Comparison of ENCODE assay signal across 1 cellular context in genomic region chr13:112757759-112758086, GRCh38.
TF ChIP-seq lines count a peak whose summit lies in the region.

No MANE protein-coding gene starts in this region.

TF ChIP-seq in WTC11, 78 proteins besides CTCF, POLR2A, EP300 and RAD21 (continued from another document):
- TF ChIP-seq USF2 (CRISPR knock-in tag; IDR thresholded peaks at IDR 0.05) (no peak), ZNF532 (CRISPR knock-in tag; IDR thresholded peaks at IDR 0.05; ENCODE audit: borderline replicate concordance) (no peak)
